Comparison of ENCODE assay signal across 19 cellular contexts in the genomic region with DNA sequence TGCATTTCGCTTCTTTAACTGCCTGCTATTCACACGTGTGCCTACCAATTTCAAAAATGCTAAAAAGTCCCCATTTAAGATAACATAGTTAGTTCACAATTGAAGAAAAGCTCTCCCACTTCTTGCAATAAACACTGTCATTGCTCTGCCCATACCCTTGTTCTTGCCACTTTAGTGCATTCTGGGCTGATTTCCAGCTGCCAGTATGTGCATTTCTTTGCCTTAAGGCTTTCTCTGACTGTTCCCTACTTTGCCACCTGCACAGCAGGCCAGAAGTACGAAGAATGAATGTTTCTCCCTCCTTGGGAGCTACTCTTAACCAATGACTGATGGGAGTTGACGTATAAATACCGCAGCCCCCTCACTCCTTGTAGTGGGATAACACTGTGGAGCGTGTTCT.
"Had no signal": no experiment of that assay in that cellular context is flagged by ENCODE, and none has a peak within 500 bp of the region (broad histone marks: within the 10 kb centered on the region; RNA-seq: fewer than 3 reads in every experiment).

No MANE protein-coding gene starts in this region.

- H3K9me3 Mint-ChIP-seq: memory B cell; mesothelial cell of epicardium; natural killer cell treated with Interleukin-12 subunit alpha and Interleukin-12 subunit beta and Interleukin-15 and Interleukin-18, amount 100 ng/mL, for 72 hours; type B pancreatic cell had no signal

- H3K36me3 Mint-ChIP-seq: mesothelial cell of epicardium; natural killer cell treated with Interleukin-12 subunit alpha and Interleukin-12 subunit beta and Interleukin-15 and Interleukin-18, amount 100 ng/mL, for 72 hours; type B pancreatic cell had no signal

- H3K4me1 ChIP-seq: lower lobe of right lung, psoas muscle, sigmoid colon, stomach had no signal

- H3K9me3 ChIP-seq: lower lobe of right lung, psoas muscle, sigmoid colon, stomach had no signal

- DNase-seq: effector CD8-positive, alpha-beta T cell; foreskin melanocyte; head of caudate nucleus; lower lobe of right lung; psoas muscle; sigmoid colon; stimulated activated CD4-positive, alpha-beta T cell treated with anti-CD3 and anti-CD28 coated beads, Interleukin-12 subunit alpha, Interleukin-12 subunit beta, amount 100 ng/mL, for 4 hours; stimulated activated naive CD4-positive, alpha-beta T cell; stomach; substantia nigra had no signal

- H3K27ac ChIP-seq: coronary artery, hepatocyte, lower lobe of right lung, psoas muscle, sigmoid colon, skin epidermis, stomach had no signal

- H3K27ac Mint-ChIP-seq: memory B cell; mesothelial cell of epicardium; natural killer cell treated with Interleukin-12 subunit alpha and Interleukin-12 subunit beta and Interleukin-15 and Interleukin-18, amount 100 ng/mL, for 72 hours; type B pancreatic cell had no signal

- ATAC-seq: left lobe of liver; lower lobe of right lung; natural killer cell treated with Interleukin-12 subunit alpha and Interleukin-12 subunit beta and Interleukin-15 and Interleukin-18, amount 100 ng/mL, for 72 hours; psoas muscle had no signal

- H3K27me3 ChIP-seq: dorsolateral prefrontal cortex, stomach had no signal

- H3K4me3 ChIP-seq: coronary artery, dorsolateral prefrontal cortex, hepatocyte, lower lobe of right lung, psoas muscle, sigmoid colon, skin epidermis, stomach had no signal

- H3K36me3 ChIP-seq: lower lobe of right lung, sigmoid colon, stomach had no signal
